ENCODE assay signal across 17 cellular contexts in the genomic region with DNA sequence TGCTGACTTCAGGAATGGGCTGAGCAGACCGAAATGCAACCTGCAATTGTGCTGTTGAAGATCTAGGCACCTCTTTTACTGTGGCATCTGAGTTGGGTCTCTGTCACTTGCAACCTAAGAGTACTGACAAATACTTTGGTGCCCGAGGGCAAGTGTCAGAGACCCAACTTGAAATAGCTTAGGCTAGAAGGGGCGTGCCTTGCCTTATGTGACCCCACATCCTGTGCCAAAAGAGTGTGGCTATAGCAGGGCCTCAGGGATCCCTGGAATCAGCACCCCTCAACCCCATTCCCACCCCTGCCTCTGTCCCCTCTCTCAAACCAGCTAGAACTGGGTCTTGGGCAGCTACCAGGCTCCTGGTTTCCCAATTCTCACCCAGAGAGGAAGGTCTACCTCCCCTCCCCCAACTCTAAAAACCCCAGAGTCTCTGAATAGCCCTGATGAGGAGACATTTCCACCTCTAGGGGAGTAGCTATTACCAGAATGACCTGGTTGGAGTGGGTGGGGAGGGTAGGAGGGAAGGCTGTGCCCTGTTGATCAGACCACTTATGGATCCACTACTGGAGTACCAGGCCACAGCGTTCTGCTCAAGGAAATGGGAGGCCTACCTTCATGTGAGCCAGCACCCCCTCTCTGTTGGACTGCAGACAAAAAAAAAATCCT. TPM values are rescaled to one million over a fixed set of nuclear protein-coding genes. Genes with fewer than 3 reads are reported as not detected.
DNase-seq lines count a peak whose midpoint lies in the region; ATAC-seq, FAIRE-seq and TF ChIP-seq lines count a peak whose summit lies in the region.
"Had no signal": no experiment of that assay in that cellular context is flagged by ENCODE, and none has a peak within 500 bp of the region (broad histone marks: within the 10 kb centered on the region; RNA-seq: fewer than 3 reads in every experiment).

No MANE protein-coding gene starts in this region.

- CTCF ChIA-PET in CD8-positive, alpha-beta T cell (lab: Charles Lee): no interaction called here

- peaks cover 57% of the 10 kb centered on the region for H3K4me1 Mint-ChIP-seq in astrocyte (ENCODE audit: low read depth, unreplicated experiment)
- no peaks in the 10 kb centered on the region for H3K4me1 Mint-ChIP-seq in CD8-positive, alpha-beta T cell (ENCODE audit: low read depth)
- H3K4me1 Mint-ChIP-seq: activated CD4-positive, alpha-beta memory T cell treated with anti-CD3 and anti-CD28 coated beads, Interleukin-2, amount 10 ng/mL, durations not matched to agents 7 days and 5 days; activated T-helper 17 cell treated with anti-CD3 and anti-CD28 coated beads, Interleukin-2, amount 50 U/mL, for 72 hours; stimulated activated naive B cell treated with anti-CD40 and anti-IgM and Interleukin-4, amounts not matched to agents 10 μg/mL and 1 μg/mL and 100 μg/mL, for 72 hours had no signal

- H3K27me3 Mint-ChIP-seq in astrocyte (ENCODE audit: low read depth, unreplicated experiment): no peaks in the 10 kb centered on the region
- H3K27me3 Mint-ChIP-seq in CD8-positive, alpha-beta T cell (ENCODE audit: low read depth): no peaks in the 10 kb centered on the region
- H3K27me3 Mint-ChIP-seq: activated T-helper 17 cell treated with anti-CD3 and anti-CD28 coated beads, Interleukin-2, amount 50 U/mL, for 72 hours; dendritic cell treated with granulocyte-macrophage colony-stimulating factor and Interleukin-4, amounts not matched to agents 40 ng/mL and 50 ng/mL, for 4 days; stimulated activated naive B cell treated with anti-CD40 and anti-IgM and Interleukin-4, amounts not matched to agents 10 μg/mL and 1 μg/mL and 100 μg/mL, for 72 hours had no signal

- H3K9me3 Mint-ChIP-seq in astrocyte (ENCODE audit: unreplicated experiment): no peaks in the 10 kb centered on the region
- no peaks in the 10 kb centered on the region for H3K9me3 Mint-ChIP-seq in CD8-positive, alpha-beta T cell
- H3K9me3 Mint-ChIP-seq: activated CD4-positive, alpha-beta memory T cell treated with anti-CD3 and anti-CD28 coated beads, Interleukin-2, amount 10 ng/mL, durations not matched to agents 7 days and 5 days; activated T-helper 17 cell treated with anti-CD3 and anti-CD28 coated beads, Interleukin-2, amount 50 U/mL, for 72 hours; dendritic cell treated with granulocyte-macrophage colony-stimulating factor and Interleukin-4, amounts not matched to agents 40 ng/mL and 50 ng/mL, for 4 days; stimulated activated naive B cell treated with anti-CD40 and anti-IgM and Interleukin-4, amounts not matched to agents 10 μg/mL and 1 μg/mL and 100 μg/mL, for 72 hours had no signal

- H3K27ac Mint-ChIP-seq in astrocyte (ENCODE audit: unreplicated experiment): peak overlapping the region; percentile 50
- H3K27ac Mint-ChIP-seq in CD8-positive, alpha-beta T cell: no peak overlapping the region
- H3K27ac Mint-ChIP-seq: activated CD4-positive, alpha-beta memory T cell treated with anti-CD3 and anti-CD28 coated beads, Interleukin-2, amount 10 ng/mL, durations not matched to agents 7 days and 5 days; activated T-helper 17 cell treated with anti-CD3 and anti-CD28 coated beads, Interleukin-2, amount 50 U/mL, for 72 hours; dendritic cell treated with granulocyte-macrophage colony-stimulating factor and Interleukin-4, amounts not matched to agents 40 ng/mL and 50 ng/mL, for 4 days; stimulated activated naive B cell treated with anti-CD40 and anti-IgM and Interleukin-4, amounts not matched to agents 10 μg/mL and 1 μg/mL and 100 μg/mL, for 72 hours had no signal

- peak; percentile 28 for FAIRE-seq in HTR-8/SVneo (lab: Jason Lieb, UNC)
- FAIRE-seq in astrocyte (lab: Jason Lieb, UNC): no peak

- H3K27ac ChIP-seq in astrocyte (ENCODE audit: low read depth, low read length): peak overlapping the region; percentile 99
- no peak overlapping the region for H3K27ac ChIP-seq in lower lobe of right lung
- H3K27ac ChIP-seq in stomach smooth muscle (ENCODE audit: low read length): peak overlapping the region; percentile 37
- H3K27ac ChIP-seq in CD8-positive, alpha-beta T cell (ENCODE audit: low read depth, low read length): no peak overlapping the region

- peaks cover 98% of the 10 kb centered on the region for H3K79me2 ChIP-seq in astrocyte (ENCODE audit: insufficient read depth, low read length)

- DNase-seq in HTR-8/SVneo (ENCODE audit: insufficient read length, low spot score) (no peak), astrocyte (ENCODE audit: low read depth) (no peak), lower lobe of right lung (no peak), NCI-H2107 (lab: John Stamatoyannopoulos, UW) (no peak), NAMALWA (ENCODE audit: low spot score) (no peak), epidermal melanocyte (ENCODE audit: insufficient read length, low spot score) (no peak)
- no peak for DNase-seq in CD8-positive, alpha-beta T cell
- DNase-seq: activated CD4-positive, alpha-beta memory T cell treated with anti-CD3 and anti-CD28 coated beads, Interleukin-2, amount 10 ng/mL, durations not matched to agents 7 days and 5 days; Kasumi-1; NCI-H1694; right lobe of liver; stimulated activated naive B cell treated with anti-CD40 and anti-IgM and Interleukin-4, amounts not matched to agents 10 μg/mL and 1 μg/mL and 100 μg/mL, for 72 hours had no signal

- H3K4me3 ChIP-seq in astrocyte (ENCODE audit: insufficient read depth, low read depth, low read length) (peak overlapping the region; percentile 7), lower lobe of right lung (no peak overlapping the region), stomach smooth muscle (ENCODE audit: low read length in 2 of 2) (no peak overlapping the region)
- H3K4me3 ChIP-seq in CD8-positive, alpha-beta T cell (ENCODE audit: low read depth, low read length): no peak overlapping the region
- H3K4me3 ChIP-seq: BLaER1 treated with 17β-estradiol and CSF1 and Interleukin-3, amounts not matched to agents 10 nM and 100 nM; HAP-1; right lobe of liver had no signal

- H3K4me2 ChIP-seq in astrocyte (ENCODE audit: low read length): peak overlapping the region; percentile 63

- H4K20me1 ChIP-seq in astrocyte (ENCODE audit: insufficient read depth, low read length): peaks cover 32% of the 10 kb centered on the region

- peak; percentile 35 for ATAC-seq in lower lobe of right lung
- no peak for ATAC-seq in CD8-positive, alpha-beta T cell
- ATAC-seq: activated T-helper 17 cell treated with anti-CD3 and anti-CD28 coated beads, Interleukin-2, amount 50 U/mL, for 72 hours had no signal

- H3K4me1 ChIP-seq in astrocyte (ENCODE audit: insufficient read depth, low read length) (peaks cover 48% of the 10 kb centered on the region), lower lobe of right lung (peaks cover 17% of the 10 kb centered on the region), stomach smooth muscle (ENCODE audit: control insufficient read depth, insufficient read depth, low read length) (peaks cover 14% of the 10 kb centered on the region)
- H3K4me1 ChIP-seq in CD8-positive, alpha-beta T cell (ENCODE audit: insufficient read depth, low read length): no peaks in the 10 kb centered on the region

- H3K9ac ChIP-seq in astrocyte (ENCODE audit: low read length) (peak overlapping the region; percentile 83), stomach smooth muscle (ENCODE audit: low read length in 2 of 2) (no peak overlapping the region)
- H3K9ac ChIP-seq: BLaER1 treated with 17β-estradiol and CSF1 and Interleukin-3, amounts not matched to agents 10 nM and 100 nM had no signal

- peaks cover 23% of the 10 kb centered on the region for H3K36me3 Mint-ChIP-seq in astrocyte (ENCODE audit: low read depth, unreplicated experiment)
- no peaks in the 10 kb centered on the region for H3K36me3 Mint-ChIP-seq in CD8-positive, alpha-beta T cell
- H3K36me3 Mint-ChIP-seq: stimulated activated naive B cell treated with anti-CD40 and anti-IgM and Interleukin-4, amounts not matched to agents 10 μg/mL and 1 μg/mL and 100 μg/mL, for 72 hours had no signal

- H3K36me3 ChIP-seq in astrocyte (ENCODE audit: insufficient read depth, low read length) (peaks cover 9% of the 10 kb centered on the region), lower lobe of right lung (no peaks in the 10 kb centered on the region), stomach smooth muscle (ENCODE audit: control insufficient read depth in 2 of 2, insufficient read depth in 2 of 2, low read length in 2 of 2) (no peaks in the 10 kb centered on the region)
- no peaks in the 10 kb centered on the region for H3K36me3 ChIP-seq in CD8-positive, alpha-beta T cell (ENCODE audit: insufficient read depth, low read length)
- H3K36me3 ChIP-seq: HAP-1, right lobe of liver had no signal

- H3K9me3 ChIP-seq in astrocyte (ENCODE audit: insufficient read depth, low read depth, low read length) (no peaks in the 10 kb centered on the region), lower lobe of right lung (no peaks in the 10 kb centered on the region), stomach smooth muscle (ENCODE audit: control insufficient read depth in 2 of 2, low read length in 2 of 2) (no peaks in the 10 kb centered on the region)
- no peaks in the 10 kb centered on the region for H3K9me3 ChIP-seq in CD8-positive, alpha-beta T cell (ENCODE audit: low read length)
- H3K9me3 ChIP-seq: BLaER1 treated with 17β-estradiol and CSF1 and Interleukin-3, amounts not matched to agents 10 nM and 100 nM; HAP-1; right lobe of liver had no signal

- H2AFZ ChIP-seq in astrocyte (ENCODE audit: low read depth, low read length): no peak overlapping the region

- POLR2A ChIA-PET in CD8-positive, alpha-beta T cell (lab: Charles Lee): no interaction called here

- H3K4me3 Mint-ChIP-seq in astrocyte (ENCODE audit: unreplicated experiment): no peak overlapping the region
- no peak overlapping the region for H3K4me3 Mint-ChIP-seq in CD8-positive, alpha-beta T cell
- H3K4me3 Mint-ChIP-seq: activated CD4-positive, alpha-beta memory T cell treated with anti-CD3 and anti-CD28 coated beads, Interleukin-2, amount 10 ng/mL, durations not matched to agents 7 days and 5 days; activated T-helper 17 cell treated with anti-CD3 and anti-CD28 coated beads, Interleukin-2, amount 50 U/mL, for 72 hours; dendritic cell treated with granulocyte-macrophage colony-stimulating factor and Interleukin-4, amounts not matched to agents 40 ng/mL and 50 ng/mL, for 4 days; stimulated activated naive B cell treated with anti-CD40 and anti-IgM and Interleukin-4, amounts not matched to agents 10 μg/mL and 1 μg/mL and 100 μg/mL, for 72 hours had no signal

- intact Hi-C loops in lower lobe of right lung (cut with DNase I): no loop called here
- intact Hi-C loops in CD8-positive, alpha-beta T cell (cut with DNase I, micrococcal nuclease): no loop called here

- no peak for TF ChIP-seq CTCF in astrocyte (IDR thresholded peaks at IDR 0.05; ENCODE audit: insufficient read depth, low read depth, low read length)
- no peak for TF ChIP-seq CTCF in lower lobe of right lung (IDR thresholded peaks at IDR 0.05)
- no peak for TF ChIP-seq CTCF in CD8-positive, alpha-beta T cell (IDR thresholded peaks at IDR 0.05)

- H3K27me3 ChIP-seq in astrocyte (ENCODE audit: insufficient read depth, low read length): no peaks in the 10 kb centered on the region
- no peaks in the 10 kb centered on the region for H3K27me3 ChIP-seq in lower lobe of right lung (ENCODE audit: low read depth)
- no peaks in the 10 kb centered on the region for H3K27me3 ChIP-seq in stomach smooth muscle (ENCODE audit: control insufficient read depth in 1 of 2, insufficient read depth in 2 of 2, low read length in 2 of 2)
- no peaks in the 10 kb centered on the region for H3K27me3 ChIP-seq in CD8-positive, alpha-beta T cell (ENCODE audit: insufficient read depth, low read length)
- H3K27me3 ChIP-seq: BLaER1 treated with 17β-estradiol and CSF1 and Interleukin-3, amounts not matched to agents 10 nM and 100 nM; right lobe of liver had no signal

RNA-seq across cellular contexts. Expression of gene RAI14, which starts 17.5 kb away (rescaled TPM):
- total RNA-seq in astrocyte (307 and 315 TPM in 2 replicates), lower lobe of right lung (66.8 TPM)
- not detected for total RNA-seq in CD8-positive, alpha-beta T cell

Comparison
In these comparisons a context has a peak if more than half of its experiments do, and no peak if none do; other contexts are left out.
1. H3K27ac ChIP-seq: peak in astrocyte (single experiment) and stomach smooth muscle (single experiment); none in lower lobe of right lung (single experiment) and CD8-positive, alpha-beta T cell (single experiment).
2. RNA of gene RAI14, which starts 17.5 kb away (total RNA-seq): 307 to 315 TPM in astrocyte and 66.8 TPM in lower lobe of right lung (single experiment); not detected in CD8-positive, alpha-beta T cell; every median in the first group is over 10 times any median in the second.